1 cellular context compared by ENCODE assay signal in the genomic region with DNA sequence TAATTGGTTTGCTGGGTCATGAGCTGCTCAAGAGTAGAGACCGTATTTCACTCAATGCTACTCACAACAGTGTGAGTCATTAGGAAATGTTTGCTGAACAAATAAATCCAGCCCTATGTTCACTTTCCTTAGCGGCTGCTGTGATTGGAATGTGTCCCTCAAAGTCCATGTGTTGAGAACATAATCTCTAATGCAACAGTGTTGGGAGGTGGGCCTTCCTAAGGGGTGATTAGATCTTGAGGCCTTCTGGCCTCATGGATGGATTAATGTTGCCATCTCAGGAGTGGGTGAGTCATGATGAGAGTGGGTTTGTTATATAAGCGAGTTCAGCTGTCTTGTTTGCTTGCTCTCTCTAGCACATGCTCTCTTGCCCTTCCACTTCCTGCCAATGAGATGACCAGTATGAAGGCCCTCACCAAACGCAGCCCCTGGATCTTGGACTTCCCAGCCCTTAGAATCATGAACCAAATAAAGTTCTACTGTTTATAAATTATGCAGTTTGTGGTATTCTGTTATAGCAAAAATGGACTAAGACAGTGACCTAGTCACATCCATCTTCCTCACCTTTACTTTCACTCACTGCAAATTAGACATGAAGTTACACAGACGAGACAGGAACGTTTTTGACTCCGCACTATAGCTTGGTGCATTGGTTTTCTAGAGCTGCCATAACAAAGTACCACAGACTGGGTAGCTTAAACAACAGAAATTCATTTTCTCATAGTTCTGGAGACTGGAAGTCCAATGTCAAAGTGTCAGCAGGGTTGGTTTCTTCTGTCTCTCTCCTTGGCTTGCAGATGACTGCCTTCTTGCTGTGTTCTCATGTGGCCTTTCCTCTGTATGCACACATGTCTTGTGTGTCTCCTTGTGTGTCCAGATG.
A peak's percentile ranks its signal among the peaks of the same experiment; 100 is the strongest.
TF ChIP-seq lines count a peak whose summit lies in the region.

No MANE protein-coding gene starts in this region.

TF ChIP-seq in HepG2, 621 proteins besides CTCF, POLR2A, EP300 and RAD21 (continued from another document and continues in another):
- TF ChIP-seq ZNF816 (CRISPR knock-in tag; IDR thresholded peaks at IDR 0.05; ENCODE audit: borderline replicate concordance) (0 out of 2 replicates have a peak, but pooled peaks have one; percentile 43), ZNF256 (CRISPR knock-in tag; conservative IDR thresholded peaks at IDR 0.05) (no peak), NFKBIZ (CRISPR knock-in tag; IDR thresholded peaks at IDR 0.05) (0 out of 2 replicates have a peak, but pooled peaks have one; percentile 73), ZNF883 (CRISPR knock-in tag; IDR thresholded peaks at IDR 0.05; ENCODE audit: not compliant biosample characterization) (no peak), JUNB (CRISPR knock-in tag; IDR thresholded peaks at IDR 0.05; ENCODE audit: borderline replicate concordance) (peak; percentile 97), EZH2 (conservative IDR thresholded peaks at IDR 0.05; ENCODE audit: low read depth, low read length) (no peak), NRL (CRISPR knock-in tag; IDR thresholded peaks at IDR 0.05; ENCODE audit: borderline replicate concordance) (no peak), ZSCAN9 (CRISPR knock-in tag; IDR thresholded peaks at IDR 0.05; ENCODE audit: borderline replicate concordance) (peak; percentile 27; the same call in 1 of the 2 replicates), TARDBP (CRISPR knock-in tag; IDR thresholded peaks at IDR 0.05) (peak; percentile 97), ZNF547 (CRISPR knock-in tag; IDR thresholded peaks at IDR 0.05) (peak; percentile 69; the same call in 1 of the 2 replicates), MLLT10 (CRISPR knock-in tag; IDR thresholded peaks at IDR 0.05) (no peak), EEA1 (CRISPR knock-in tag; IDR thresholded peaks at IDR 0.05; ENCODE audit: borderline replicate concordance) (no peak), ZFYVE20 (CRISPR knock-in tag; IDR thresholded peaks at IDR 0.05; ENCODE audit: borderline replicate concordance, low read depth) (no peak), ZNF317 (CRISPR knock-in tag; IDR thresholded peaks at IDR 0.05) (peak; percentile 95), ZNF460 (CRISPR knock-in tag; IDR thresholded peaks at IDR 0.05; ENCODE audit: borderline replicate concordance) (no peak; the same call in 1 of the 2 replicates), PHB2 (IDR thresholded peaks at IDR 0.05; ENCODE audit: partially characterized antibody) (no peak), YY1 (IDR thresholded peaks at IDR 0.05; ENCODE audit: insufficient read depth, insufficient replicate concordance, low read depth, low read length) (no peak), POGZ (CRISPR knock-in tag; IDR thresholded peaks at IDR 0.05) (peak; percentile 98), NBN (conservative IDR thresholded peaks at IDR 0.05) (no peak), YEATS4 (CRISPR knock-in tag; IDR thresholded peaks at IDR 0.05; ENCODE audit: borderline replicate concordance) (peak; percentile 39; the same call in 1 of the 2 replicates), KDM1A (CRISPR knock-in tag; IDR thresholded peaks at IDR 0.05) (peak; percentile 94), TEAD2 (CRISPR knock-in tag; IDR thresholded peaks at IDR 0.05) (no peak), ZNF160 (CRISPR knock-in tag; IDR thresholded peaks at IDR 0.05) (peak; percentile 62; the same call in 1 of the 2 replicates), CEBPB (IDR thresholded peaks at IDR 0.05; ENCODE audit: borderline replicate concordance, low read depth, low read length) (peak; percentile 34; the same call in 1 of the 2 replicates), FOSL1 (CRISPR knock-in tag; IDR thresholded peaks at IDR 0.05; ENCODE audit: borderline replicate concordance) (peak; percentile 96), ZNF768 (CRISPR knock-in tag; IDR thresholded peaks at IDR 0.05) (no peak)
- TF ChIP-seq, protein P1, sequence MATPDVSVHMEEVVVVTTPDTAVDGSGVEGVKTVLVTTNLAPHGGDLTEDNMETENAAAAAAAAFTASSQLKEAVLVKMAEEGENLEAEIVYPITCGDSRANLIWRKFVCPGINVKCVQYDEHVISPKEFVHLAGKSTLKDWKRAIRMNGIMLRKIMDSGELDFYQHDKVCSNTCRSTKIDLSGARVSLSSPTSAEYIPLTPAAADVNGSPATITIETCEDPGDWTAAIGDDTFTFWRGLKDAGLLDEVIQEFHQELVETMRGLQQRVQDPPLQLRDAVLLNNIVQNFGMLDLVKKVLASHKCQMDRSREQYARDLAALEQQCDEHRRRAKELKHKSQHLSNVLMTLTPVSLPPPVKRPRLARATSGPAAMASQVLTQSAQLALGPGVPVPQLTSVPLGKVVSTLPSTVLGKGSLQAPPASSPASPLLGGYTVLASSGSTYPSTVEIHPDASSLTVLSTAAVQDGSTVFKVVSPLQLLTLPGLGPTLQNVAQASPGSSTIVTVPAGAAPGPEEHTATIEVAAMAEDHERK (CRISPR knock-in tag; IDR thresholded peaks at IDR 0.05; ENCODE audit: low read depth) = peak; percentile 31; the same call in 1 of the 2 replicates
- TF ChIP-seq, protein P2, sequence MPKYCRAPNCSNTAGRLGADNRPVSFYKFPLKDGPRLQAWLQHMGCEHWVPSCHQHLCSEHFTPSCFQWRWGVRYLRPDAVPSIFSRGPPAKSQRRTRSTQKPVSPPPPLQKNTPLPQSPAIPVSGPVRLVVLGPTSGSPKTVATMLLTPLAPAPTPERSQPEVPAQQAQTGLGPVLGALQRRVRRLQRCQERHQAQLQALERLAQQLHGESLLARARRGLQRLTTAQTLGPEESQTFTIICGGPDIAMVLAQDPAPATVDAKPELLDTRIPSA (CRISPR knock-in tag; IDR thresholded peaks at IDR 0.05; ENCODE audit: borderline replicate concordance) = no peak
- TF ChIP-seq, protein P3, sequence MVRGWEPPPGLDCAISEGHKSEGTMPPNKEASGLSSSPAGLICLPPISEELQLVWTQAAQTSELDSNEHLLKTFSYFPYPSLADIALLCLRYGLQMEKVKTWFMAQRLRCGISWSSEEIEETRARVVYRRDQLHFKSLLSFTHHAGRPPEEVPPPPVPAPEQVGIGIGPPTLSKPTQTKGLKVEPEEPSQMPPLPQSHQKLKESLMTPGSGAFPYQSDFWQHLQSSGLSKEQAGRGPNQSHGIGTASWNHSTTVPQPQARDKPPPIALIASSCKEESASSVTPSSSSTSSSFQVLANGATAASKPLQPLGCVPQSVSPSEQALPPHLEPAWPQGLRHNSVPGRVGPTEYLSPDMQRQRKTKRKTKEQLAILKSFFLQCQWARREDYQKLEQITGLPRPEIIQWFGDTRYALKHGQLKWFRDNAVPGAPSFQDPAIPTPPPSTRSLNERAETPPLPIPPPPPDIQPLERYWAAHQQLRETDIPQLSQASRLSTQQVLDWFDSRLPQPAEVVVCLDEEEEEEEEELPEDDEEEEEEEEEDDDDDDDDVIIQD (CRISPR knock-in tag; IDR thresholded peaks at IDR 0.05; ENCODE audit: low read depth) = peak; percentile 95
- TF ChIP-seq, protein P4, sequence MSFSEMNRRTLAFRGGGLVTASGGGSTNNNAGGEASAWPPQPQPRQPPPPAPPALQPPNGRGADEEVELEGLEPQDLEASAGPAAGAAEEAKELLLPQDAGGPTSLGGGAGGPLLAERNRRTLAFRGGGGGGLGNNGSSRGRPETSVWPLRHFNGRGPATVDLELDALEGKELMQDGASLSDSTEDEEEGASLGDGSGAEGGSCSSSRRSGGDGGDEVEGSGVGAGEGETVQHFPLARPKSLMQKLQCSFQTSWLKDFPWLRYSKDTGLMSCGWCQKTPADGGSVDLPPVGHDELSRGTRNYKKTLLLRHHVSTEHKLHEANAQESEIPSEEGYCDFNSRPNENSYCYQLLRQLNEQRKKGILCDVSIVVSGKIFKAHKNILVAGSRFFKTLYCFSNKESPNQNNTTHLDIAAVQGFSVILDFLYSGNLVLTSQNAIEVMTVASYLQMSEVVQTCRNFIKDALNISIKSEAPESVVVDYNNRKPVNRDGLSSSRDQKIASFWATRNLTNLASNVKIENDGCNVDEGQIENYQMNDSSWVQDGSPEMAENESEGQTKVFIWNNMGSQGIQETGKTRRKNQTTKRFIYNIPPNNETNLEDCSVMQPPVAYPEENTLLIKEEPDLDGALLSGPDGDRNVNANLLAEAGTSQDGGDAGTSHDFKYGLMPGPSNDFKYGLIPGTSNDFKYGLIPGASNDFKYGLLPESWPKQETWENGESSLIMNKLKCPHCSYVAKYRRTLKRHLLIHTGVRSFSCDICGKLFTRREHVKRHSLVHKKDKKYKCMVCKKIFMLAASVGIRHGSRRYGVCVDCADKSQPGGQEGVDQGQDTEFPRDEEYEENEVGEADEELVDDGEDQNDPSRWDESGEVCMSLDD (CRISPR knock-in tag; IDR thresholded peaks at IDR 0.05; ENCODE audit: borderline replicate concordance) = no peak
- TF ChIP-seq, protein P5, sequence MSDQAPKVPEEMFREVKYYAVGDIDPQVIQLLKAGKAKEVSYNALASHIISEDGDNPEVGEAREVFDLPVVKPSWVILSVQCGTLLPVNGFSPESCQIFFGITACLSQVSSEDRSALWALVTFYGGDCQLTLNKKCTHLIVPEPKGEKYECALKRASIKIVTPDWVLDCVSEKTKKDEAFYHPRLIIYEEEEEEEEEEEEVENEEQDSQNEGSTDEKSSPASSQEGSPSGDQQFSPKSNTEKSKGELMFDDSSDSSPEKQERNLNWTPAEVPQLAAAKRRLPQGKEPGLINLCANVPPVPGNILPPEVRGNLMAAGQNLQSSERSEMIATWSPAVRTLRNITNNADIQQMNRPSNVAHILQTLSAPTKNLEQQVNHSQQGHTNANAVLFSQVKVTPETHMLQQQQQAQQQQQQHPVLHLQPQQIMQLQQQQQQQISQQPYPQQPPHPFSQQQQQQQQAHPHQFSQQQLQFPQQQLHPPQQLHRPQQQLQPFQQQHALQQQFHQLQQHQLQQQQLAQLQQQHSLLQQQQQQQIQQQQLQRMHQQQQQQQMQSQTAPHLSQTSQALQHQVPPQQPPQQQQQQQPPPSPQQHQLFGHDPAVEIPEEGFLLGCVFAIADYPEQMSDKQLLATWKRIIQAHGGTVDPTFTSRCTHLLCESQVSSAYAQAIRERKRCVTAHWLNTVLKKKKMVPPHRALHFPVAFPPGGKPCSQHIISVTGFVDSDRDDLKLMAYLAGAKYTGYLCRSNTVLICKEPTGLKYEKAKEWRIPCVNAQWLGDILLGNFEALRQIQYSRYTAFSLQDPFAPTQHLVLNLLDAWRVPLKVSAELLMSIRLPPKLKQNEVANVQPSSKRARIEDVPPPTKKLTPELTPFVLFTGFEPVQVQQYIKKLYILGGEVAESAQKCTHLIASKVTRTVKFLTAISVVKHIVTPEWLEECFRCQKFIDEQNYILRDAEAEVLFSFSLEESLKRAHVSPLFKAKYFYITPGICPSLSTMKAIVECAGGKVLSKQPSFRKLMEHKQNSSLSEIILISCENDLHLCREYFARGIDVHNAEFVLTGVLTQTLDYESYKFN (CRISPR knock-in tag; conservative IDR thresholded peaks at IDR 0.05) = peak; percentile 94
- TF ChIP-seq, protein P6, sequence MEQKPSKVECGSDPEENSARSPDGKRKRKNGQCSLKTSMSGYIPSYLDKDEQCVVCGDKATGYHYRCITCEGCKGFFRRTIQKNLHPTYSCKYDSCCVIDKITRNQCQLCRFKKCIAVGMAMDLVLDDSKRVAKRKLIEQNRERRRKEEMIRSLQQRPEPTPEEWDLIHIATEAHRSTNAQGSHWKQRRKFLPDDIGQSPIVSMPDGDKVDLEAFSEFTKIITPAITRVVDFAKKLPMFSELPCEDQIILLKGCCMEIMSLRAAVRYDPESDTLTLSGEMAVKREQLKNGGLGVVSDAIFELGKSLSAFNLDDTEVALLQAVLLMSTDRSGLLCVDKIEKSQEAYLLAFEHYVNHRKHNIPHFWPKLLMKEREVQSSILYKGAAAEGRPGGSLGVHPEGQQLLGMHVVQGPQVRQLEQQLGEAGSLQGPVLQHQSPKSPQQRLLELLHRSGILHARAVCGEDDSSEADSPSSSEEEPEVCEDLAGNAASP (CRISPR knock-in tag; IDR thresholded peaks at IDR 0.05; ENCODE audit: borderline replicate concordance) = peak; percentile 95
- TF ChIP-seq, protein P7, sequence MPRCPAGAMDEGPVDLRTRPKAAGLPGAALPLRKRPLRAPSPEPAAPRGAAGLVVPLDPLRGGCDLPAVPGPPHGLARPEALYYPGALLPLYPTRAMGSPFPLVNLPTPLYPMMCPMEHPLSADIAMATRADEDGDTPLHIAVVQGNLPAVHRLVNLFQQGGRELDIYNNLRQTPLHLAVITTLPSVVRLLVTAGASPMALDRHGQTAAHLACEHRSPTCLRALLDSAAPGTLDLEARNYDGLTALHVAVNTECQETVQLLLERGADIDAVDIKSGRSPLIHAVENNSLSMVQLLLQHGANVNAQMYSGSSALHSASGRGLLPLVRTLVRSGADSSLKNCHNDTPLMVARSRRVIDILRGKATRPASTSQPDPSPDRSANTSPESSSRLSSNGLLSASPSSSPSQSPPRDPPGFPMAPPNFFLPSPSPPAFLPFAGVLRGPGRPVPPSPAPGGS (CRISPR knock-in tag; IDR thresholded peaks at IDR 0.05) = peak; percentile 60; the same call in 1 of the 2 replicates
- TF ChIP-seq, protein P8, sequence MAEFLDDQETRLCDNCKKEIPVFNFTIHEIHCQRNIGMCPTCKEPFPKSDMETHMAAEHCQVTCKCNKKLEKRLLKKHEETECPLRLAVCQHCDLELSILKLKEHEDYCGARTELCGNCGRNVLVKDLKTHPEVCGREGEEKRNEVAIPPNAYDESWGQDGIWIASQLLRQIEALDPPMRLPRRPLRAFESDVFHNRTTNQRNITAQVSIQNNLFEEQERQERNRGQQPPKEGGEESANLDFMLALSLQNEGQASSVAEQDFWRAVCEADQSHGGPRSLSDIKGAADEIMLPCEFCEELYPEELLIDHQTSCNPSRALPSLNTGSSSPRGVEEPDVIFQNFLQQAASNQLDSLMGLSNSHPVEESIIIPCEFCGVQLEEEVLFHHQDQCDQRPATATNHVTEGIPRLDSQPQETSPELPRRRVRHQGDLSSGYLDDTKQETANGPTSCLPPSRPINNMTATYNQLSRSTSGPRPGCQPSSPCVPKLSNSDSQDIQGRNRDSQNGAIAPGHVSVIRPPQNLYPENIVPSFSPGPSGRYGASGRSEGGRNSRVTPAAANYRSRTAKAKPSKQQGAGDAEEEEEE (CRISPR knock-in tag; IDR thresholded peaks at IDR 0.05; ENCODE audit: borderline replicate concordance) = no peak
- TF ChIP-seq, protein P9, sequence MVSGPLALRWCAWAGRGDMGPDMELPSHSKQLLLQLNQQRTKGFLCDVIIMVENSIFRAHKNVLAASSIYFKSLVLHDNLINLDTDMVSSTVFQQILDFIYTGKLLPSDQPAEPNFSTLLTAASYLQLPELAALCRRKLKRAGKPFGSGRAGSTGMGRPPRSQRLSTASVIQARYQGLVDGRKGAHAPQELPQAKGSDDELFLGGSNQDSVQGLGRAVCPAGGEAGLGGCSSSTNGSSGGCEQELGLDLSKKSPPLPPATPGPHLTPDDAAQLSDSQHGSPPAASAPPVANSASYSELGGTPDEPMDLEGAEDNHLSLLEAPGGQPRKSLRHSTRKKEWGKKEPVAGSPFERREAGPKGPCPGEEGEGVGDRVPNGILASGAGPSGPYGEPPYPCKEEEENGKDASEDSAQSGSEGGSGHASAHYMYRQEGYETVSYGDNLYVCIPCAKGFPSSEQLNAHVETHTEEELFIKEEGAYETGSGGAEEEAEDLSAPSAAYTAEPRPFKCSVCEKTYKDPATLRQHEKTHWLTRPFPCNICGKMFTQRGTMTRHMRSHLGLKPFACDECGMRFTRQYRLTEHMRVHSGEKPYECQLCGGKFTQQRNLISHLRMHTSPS (CRISPR knock-in tag; IDR thresholded peaks at IDR 0.05; ENCODE audit: low read depth) = peak; percentile 63
- TF ChIP-seq, protein P10, sequence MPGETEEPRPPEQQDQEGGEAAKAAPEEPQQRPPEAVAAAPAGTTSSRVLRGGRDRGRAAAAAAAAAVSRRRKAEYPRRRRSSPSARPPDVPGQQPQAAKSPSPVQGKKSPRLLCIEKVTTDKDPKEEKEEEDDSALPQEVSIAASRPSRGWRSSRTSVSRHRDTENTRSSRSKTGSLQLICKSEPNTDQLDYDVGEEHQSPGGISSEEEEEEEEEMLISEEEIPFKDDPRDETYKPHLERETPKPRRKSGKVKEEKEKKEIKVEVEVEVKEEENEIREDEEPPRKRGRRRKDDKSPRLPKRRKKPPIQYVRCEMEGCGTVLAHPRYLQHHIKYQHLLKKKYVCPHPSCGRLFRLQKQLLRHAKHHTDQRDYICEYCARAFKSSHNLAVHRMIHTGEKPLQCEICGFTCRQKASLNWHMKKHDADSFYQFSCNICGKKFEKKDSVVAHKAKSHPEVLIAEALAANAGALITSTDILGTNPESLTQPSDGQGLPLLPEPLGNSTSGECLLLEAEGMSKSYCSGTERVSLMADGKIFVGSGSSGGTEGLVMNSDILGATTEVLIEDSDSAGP (CRISPR knock-in tag; IDR thresholded peaks at IDR 0.05; ENCODE audit: borderline replicate concordance) = peak; percentile 20; the same call in 1 of the 2 replicates
